Comparison of ENCODE assay signal across 11 cellular contexts in the genomic region with DNA sequence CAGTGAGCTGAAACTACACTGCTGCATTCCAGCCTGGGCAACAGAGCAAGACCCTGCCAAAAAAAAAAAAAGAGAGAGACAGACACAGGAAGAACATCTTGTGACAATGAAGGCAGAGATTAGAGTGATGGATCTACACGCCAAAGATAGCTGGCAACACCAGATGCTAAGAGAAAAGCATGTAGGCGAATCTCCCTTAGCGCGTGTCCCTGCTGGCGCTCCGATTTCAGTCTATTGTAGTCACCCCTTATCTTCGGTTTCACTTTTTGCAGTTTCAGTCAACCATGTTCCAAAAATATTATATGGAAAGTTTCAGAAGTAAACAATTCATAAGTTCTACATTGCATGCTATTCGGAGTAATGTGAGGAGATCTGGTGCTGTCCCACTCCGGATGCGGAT. TPM values are rescaled to one million over a fixed set of nuclear protein-coding genes. Genes with fewer than 3 reads are reported as not detected.
"Had no signal": no experiment of that assay in that cellular context is flagged by ENCODE, and none has a peak within 500 bp of the region (broad histone marks: within the 10 kb centered on the region; RNA-seq: fewer than 3 reads in every experiment).

No MANE protein-coding gene starts in this region.

- H3K4me1 ChIP-seq: HAP-1 had no signal

- FAIRE-seq: HTR-8/SVneo had no signal

- H3K4me3 ChIP-seq: GM23248, HAP-1 had no signal

- DNase-seq: GM23248, GOT3, H7, HFFc6, IMR-90, KBM-7 had no signal

- ATAC-seq: HCT116 had no signal

- H3K9me3 ChIP-seq: HAP-1 had no signal

- H3K9ac ChIP-seq: GM23248 had no signal

- H2AFZ ChIP-seq: GM23248 had no signal

- H3K36me3 ChIP-seq: HAP-1 had no signal

- H3K27ac ChIP-seq: GM23248 had no signal

RNA-seq across cellular contexts. Expression of gene BRDT, which starts 11.6 kb away (rescaled TPM):
- total RNA-seq: GM23248, H4, HFFc6, HT-29, IMR-90 had no signal
- polyA plus RNA-seq: GM23248, IMR-90 had no signal
